10 cellular contexts compared by ENCODE assay signal in genomic region chr4:186651624-186652023, GRCh38.
DNase-seq lines count a peak whose midpoint lies in the region; ATAC-seq, FAIRE-seq and TF ChIP-seq lines count a peak whose summit lies in the region.
"Had no signal": no experiment of that assay in that cellular context is flagged by ENCODE, and none has a peak within 500 bp of the region (broad histone marks: within the 10 kb centered on the region; RNA-seq: fewer than 3 reads in every experiment).

No MANE protein-coding gene starts in this region.

- TF ChIP-seq CTCF in cardiac muscle cell (IDR thresholded peaks at IDR 0.05; ENCODE audit: low read depth, low read length) (no peak), pancreas (IDR thresholded peaks at IDR 0.05) (no peak)

- H3K4me1 ChIP-seq in cardiac muscle cell (ENCODE audit: low read depth) (peaks cover 8% of the 10 kb centered on the region), pancreas (peaks cover 10 to 15% (median 11%) of the 10 kb centered on the region in 3 donors)

- no peaks in the 10 kb centered on the region for H3K36me3 Mint-ChIP-seq in activated T-cell treated with anti-CD3 and anti-CD28 coated beads, Interleukin-2, amount 50 U/mL, for 24 hours (ENCODE audit: low read depth)
- H3K36me3 Mint-ChIP-seq: activated naive CD4-positive, alpha-beta T cell treated with anti-CD3 and anti-CD28 coated beads, Interleukin-2, amount 50 U/mL, for 24 hours had no signal

- DNase-seq in D341Med (ENCODE audit: low spot score) (peak; percentile 85), SHP77 treated with DMSO at 0.1 percent for 48 hours (lab: John Stamatoyannopoulos, UW) (peak; percentile 98), cardiac muscle cell (ENCODE audit: low read depth in 1 of 2, low spot score in 1 of 2) (peak; percentile 8 to 29), pancreas (peak; percentile 82 to 91 (median 86)), H4 (ENCODE audit: low spot score) (no peak)
- no peak for DNase-seq in activated T-cell treated with anti-CD3 and anti-CD28 coated beads, Interleukin-2, amount 50 U/mL, for 24 hours
- DNase-seq in stimulated activated naive CD4-positive, alpha-beta T cell (lab: John Stamatoyannopoulos, UW) = no peak

- no peak overlapping the region for H3K27ac Mint-ChIP-seq in activated T-cell treated with anti-CD3 and anti-CD28 coated beads, Interleukin-2, amount 50 U/mL, for 24 hours
- H3K27ac Mint-ChIP-seq: activated naive CD4-positive, alpha-beta T cell treated with anti-CD3 and anti-CD28 coated beads, Interleukin-2, amount 50 U/mL, for 24 hours had no signal

- peaks cover 4% of the 10 kb centered on the region for H3K27me3 Mint-ChIP-seq in activated T-cell treated with anti-CD3 and anti-CD28 coated beads, Interleukin-2, amount 50 U/mL, for 24 hours

- no peaks in the 10 kb centered on the region for H3K4me1 Mint-ChIP-seq in activated T-cell treated with anti-CD3 and anti-CD28 coated beads, Interleukin-2, amount 50 U/mL, for 24 hours (ENCODE audit: low read depth)
- H3K4me1 Mint-ChIP-seq: activated naive CD4-positive, alpha-beta T cell treated with anti-CD3 and anti-CD28 coated beads, Interleukin-2, amount 50 U/mL, for 24 hours had no signal

- TF ChIP-seq POLR2A in GM18505 (IDR thresholded peaks at IDR 0.05; ENCODE audit: borderline replicate concordance, extremely low read depth, insufficient read depth, insufficient read length) = no peak

- ATAC-seq in pancreas = peak; percentile 94 to 97 (median 96)
- no peak for ATAC-seq in GM18505 (IDR thresholded peaks at IDR 0.05; ENCODE audit: unreplicated experiment)

- no peaks in the 10 kb centered on the region for H3K27me3 ChIP-seq in cardiac muscle cell
- H3K27me3 ChIP-seq in pancreas = no peaks in the 10 kb centered on the region

- intact Hi-C loops in pancreas (cut with DNase I) = no loop called here

- H3K4me3 Mint-ChIP-seq in activated T-cell treated with anti-CD3 and anti-CD28 coated beads, Interleukin-2, amount 50 U/mL, for 24 hours = no peak overlapping the region
- H3K4me3 Mint-ChIP-seq: activated naive CD4-positive, alpha-beta T cell treated with anti-CD3 and anti-CD28 coated beads, Interleukin-2, amount 50 U/mL, for 24 hours had no signal

- no peaks in the 10 kb centered on the region for H3K36me3 ChIP-seq in cardiac muscle cell
- no peaks in the 10 kb centered on the region for H3K36me3 ChIP-seq in pancreas

- H3K9me3 ChIP-seq in cardiac muscle cell (ENCODE audit: low read depth) (no peaks in the 10 kb centered on the region), pancreas (no peaks in the 10 kb centered on the region)

- FAIRE-seq in pancreas (lab: Jason Lieb, UNC) = no peak

- H3K4me3 ChIP-seq in cardiac muscle cell (no peak overlapping the region), pancreas (peak overlapping the region in 3 of 4 donors; percentile 15 to 41 (median 40))
- H3K4me3 ChIP-seq: SK-N-MC had no signal

- H3K27ac ChIP-seq in cardiac muscle cell (no peak overlapping the region), pancreas (peak overlapping the region; percentile 65 to 86 (median 72))
- H3K27ac ChIP-seq: SK-N-MC had no signal

- H3K9me3 Mint-ChIP-seq in activated T-cell treated with anti-CD3 and anti-CD28 coated beads, Interleukin-2, amount 50 U/mL, for 24 hours = peaks cover 4% of the 10 kb centered on the region
- H3K9me3 Mint-ChIP-seq: activated naive CD4-positive, alpha-beta T cell treated with anti-CD3 and anti-CD28 coated beads, Interleukin-2, amount 50 U/mL, for 24 hours had no signal

- 11 to 17% methylated on average over 21 of the region's 21 CpGs for WGBS in pancreas, 2 donors

Comparison
In these comparisons a context has a peak if more than half of its experiments do, and no peak if none do; other contexts are left out.
1. DNase-seq: peak in D341Med (single experiment), SHP77 treated with DMSO at 0.1 percent for 48 hours (single experiment), cardiac muscle cell (2 of 2) and pancreas (6 of 6); none in activated T-cell treated with anti-CD3 and anti-CD28 coated beads, Interleukin-2, amount 50 U/mL, for 24 hours (single experiment), H4 (single experiment) and stimulated activated naive CD4-positive, alpha-beta T cell (0 of 6).